ENCODE assay signal across 8 cellular contexts in genomic region chr12:14416658-14417057, GRCh38. TPM values are rescaled to one million over a fixed set of nuclear protein-coding genes. Genes with fewer than 3 reads are reported as not detected.
DNase-seq lines count a peak whose midpoint lies in the region; ATAC-seq and TF ChIP-seq lines count a peak whose summit lies in the region.

No MANE protein-coding gene starts in this region.

- peaks cover 20% of the 10 kb centered on the region for H3K9me3 Mint-ChIP-seq in mesothelial cell of epicardium

- peaks cover 25% of the 10 kb centered on the region for H3K36me3 Mint-ChIP-seq in mesothelial cell of epicardium

- peak overlapping the region; percentile 89 for H3K27ac Mint-ChIP-seq in mesothelial cell of epicardium

- peak overlapping the region in 57 of 59 donors; percentile 8 to 86 (median 69) for H3K27ac ChIP-seq in dorsolateral prefrontal cortex

- H3K4me3 ChIP-seq in HAP-1 (no peak overlapping the region), dorsolateral prefrontal cortex (peak overlapping the region in 41 of 59 donors; percentile 0 to 62 (median 34))

- H3K27me3 ChIP-seq in HAP-1 (ENCODE audit: low read depth) (no peaks in the 10 kb centered on the region), dorsolateral prefrontal cortex (no peaks in the 10 kb centered on the region)

- H3K4me1 ChIP-seq in HAP-1 = peaks cover 20% of the 10 kb centered on the region

- intact Hi-C loops in dorsolateral prefrontal cortex (cut with DNase I) = loop anchor here in 1 of 2 donors (5.0 kb wide), 2 partner anchors 49 to 159 kb away; partner anchors contain the start of gene ATF7IP

- no peaks in the 10 kb centered on the region for H3K9me3 ChIP-seq in HAP-1

- peak overlapping the region; percentile 1 for H3K4me3 Mint-ChIP-seq in mesothelial cell of epicardium

- no peaks in the 10 kb centered on the region for H3K36me3 ChIP-seq in HAP-1 (replicated peaks)

- no peaks in the 10 kb centered on the region for H3K27me3 Mint-ChIP-seq in mesothelial cell of epicardium (ENCODE audit: low read depth)

- no peak for ATAC-seq in GM21576 (IDR thresholded peaks at IDR 0.05; ENCODE audit: unreplicated experiment)
- no peak for ATAC-seq in HG03521 (IDR thresholded peaks at IDR 0.05; ENCODE audit: unreplicated experiment)

- TF ChIP-seq CTCF in AG09319 (IDR thresholded peaks at IDR 0.05; ENCODE audit: low read depth, low read length) = no peak; the same call in 1 of the 2 replicates
- peak in 38 of 56 donors; percentile 7 to 43 (median 24) for TF ChIP-seq CTCF in dorsolateral prefrontal cortex (IDR thresholded peaks at IDR 0.05 in 54 of 56, conservative IDR thresholded peaks at IDR 0.05 in 2 of 56; ENCODE audit: low read depth in 1 of 56, partially characterized antibody in 56 of 56)
- no peak for TF ChIP-seq CTCF in mesothelial cell of epicardium (IDR thresholded peaks at IDR 0.05; ENCODE audit: unreplicated experiment)
- TF ChIP-seq CTCF in GM10266 (IDR thresholded peaks at IDR 0.05; ENCODE audit: control insufficient read depth, insufficient read depth, low read depth, missing control alignments) = no peak

- peak; percentile 48 for DNase-seq in AG09319 (ENCODE audit: extremely low read depth, low read depth)
- DNase-seq in HAP-1 (ENCODE audit: low spot score in 2 of 2) = peak; percentile 47 to 48
- DNase-seq in RPMI8226 = peak; percentile 72
- peak in 1 of 10 donors; percentile 28 for DNase-seq in dorsolateral prefrontal cortex
- DNase-seq in mesothelial cell of epicardium (ENCODE audit: low spot score in 2 of 2, unreplicated experiment in 2 of 2) = no peak
- no peak for DNase-seq in GM10266 (ENCODE audit: extremely low spot score)

- H3K4me1 Mint-ChIP-seq in mesothelial cell of epicardium = peaks cover 28% of the 10 kb centered on the region

- in situ Hi-C loops in HAP-1 (cut with MboI; ENCODE audit: low sequenced_read_pairs) = no loop called here

RNA-seq across cellular contexts. Expression of gene ATF7IP, which starts 51.2 kb away (rescaled TPM):
- total RNA-seq in dorsolateral prefrontal cortex (10 to 100 TPM; 49.2 to 99.3 (median 71.5) TPM), mesothelial cell of epicardium (176 to 192 TPM (median 177 TPM) in 3 replicates)

Comparison
In these comparisons a context has a peak if more than half of its experiments do, and no peak if none do; other contexts are left out.
1. DNase-seq: peak in AG09319 (single experiment), HAP-1 (2 of 2) and RPMI8226 (single experiment); none in mesothelial cell of epicardium (0 of 2) and GM10266 (single experiment).
2. CTCF ChIP-seq: peak in dorsolateral prefrontal cortex (38 of 56); none in AG09319 (single experiment), mesothelial cell of epicardium (single experiment) and GM10266 (single experiment).